Comparison of ENCODE assay signal across 1 cellular context in genomic region chr20:63881451-63882226, GRCh38.
A peak's percentile ranks its signal among the peaks of the same experiment; 100 is the strongest.
TF ChIP-seq lines count a peak whose summit lies in the region.

No MANE protein-coding gene starts in this region.

TF ChIP-seq in GM23338, 12 proteins besides CTCF, POLR2A, EP300 and RAD21:
- TF ChIP-seq REST (IDR thresholded peaks at IDR 0.05; ENCODE audit: unreplicated experiment), result peak; percentile 59
- no peak for TF ChIP-seq ZNF331 (CRISPR knock-in tag; IDR thresholded peaks at IDR 0.05; ENCODE audit: low read depth)
TF ChIP-seq in GM23338: peak in this region for 1.
